ENCODE assay signal across 1 cellular context in genomic region chr16:23974223-23974622, GRCh38.
TF ChIP-seq lines count a peak whose summit lies in the region.

No MANE protein-coding gene starts in this region.

TF ChIP-seq in K562, 482 proteins besides CTCF, POLR2A, EP300 and RAD21:
- no peak for TF ChIP-seq CC2D1A (IDR thresholded peaks at IDR 0.05)
- TF ChIP-seq PREB (CRISPR knock-in tag; IDR thresholded peaks at IDR 0.05): no peak
- TF ChIP-seq ZNF12 (CRISPR knock-in tag; IDR thresholded peaks at IDR 0.05): no peak
- no peak for TF ChIP-seq ZNF780A (CRISPR knock-in tag; IDR thresholded peaks at IDR 0.05)
- peak; percentile 92 for TF ChIP-seq EHMT2 (IDR thresholded peaks at IDR 0.05)
- TF ChIP-seq MIER1 (IDR thresholded peaks at IDR 0.05; ENCODE audit: low read depth): peak; percentile 82
- no peak for TF ChIP-seq ZEB2 (IDR thresholded peaks at IDR 0.05)
- no peak for TF ChIP-seq CTBP1 (IDR thresholded peaks at IDR 0.05; ENCODE audit: borderline replicate concordance)
- 0 out of 4 replicates have a peak, but pooled peaks of 1 of the 2 experiments have one; percentile 10 for TF ChIP-seq HDAC1 (IDR thresholded peaks at IDR 0.05)
- TF ChIP-seq HMGXB4 (CRISPR knock-in tag; IDR thresholded peaks at IDR 0.05): no peak
- TF ChIP-seq SNRNP70 (optimal IDR thresholded peaks at IDR 0.05; ENCODE audit: low read depth, low read length): no peak
- no peak for TF ChIP-seq SRF (CRISPR knock-in tag; IDR thresholded peaks at IDR 0.05)
- TF ChIP-seq MCM7 (IDR thresholded peaks at IDR 0.05): no peak
- no peak for TF ChIP-seq ZNF41 (CRISPR knock-in tag; conservative IDR thresholded peaks at IDR 0.05)
- 0 out of 2 replicates have a peak, but pooled peaks have one; percentile 1 for TF ChIP-seq SPI1 (IDR thresholded peaks at IDR 0.05; ENCODE audit: borderline replicate concordance, low read depth, low read length)
- TF ChIP-seq POLR2B (IDR thresholded peaks at IDR 0.05; ENCODE audit: low read depth, partially characterized antibody): peak; percentile 1
- peak; percentile 89 for TF ChIP-seq REST (CRISPR knock-in tag; IDR thresholded peaks at IDR 0.05; ENCODE audit: low read depth)
- TF ChIP-seq JUN (IDR thresholded peaks at IDR 0.05; ENCODE audit: borderline replicate concordance, low read depth, low read length): no peak
- no peak for TF ChIP-seq JUN (CRISPR knock-in tag; IDR thresholded peaks at IDR 0.05; ENCODE audit: borderline replicate concordance)
- no peak for TF ChIP-seq SUPT5H (IDR thresholded peaks at IDR 0.05)
- no peak for TF ChIP-seq TBL1XR1 (IDR thresholded peaks at IDR 0.05; ENCODE audit: low read length in 2 of 2)
- no peak for TF ChIP-seq ARID2 (IDR thresholded peaks at IDR 0.05)
- no peak for TF ChIP-seq TEAD4 (IDR thresholded peaks at IDR 0.05; ENCODE audit: low read length)
- no peak for TF ChIP-seq TEAD4 (CRISPR knock-in tag; IDR thresholded peaks at IDR 0.05; ENCODE audit: borderline replicate concordance)
- TF ChIP-seq EGR1 (conservative IDR thresholded peaks at IDR 0.05): no peak
- TF ChIP-seq LEF1 (IDR thresholded peaks at IDR 0.05): no peak
